1 cellular context compared by ENCODE assay signal in the genomic region with DNA sequence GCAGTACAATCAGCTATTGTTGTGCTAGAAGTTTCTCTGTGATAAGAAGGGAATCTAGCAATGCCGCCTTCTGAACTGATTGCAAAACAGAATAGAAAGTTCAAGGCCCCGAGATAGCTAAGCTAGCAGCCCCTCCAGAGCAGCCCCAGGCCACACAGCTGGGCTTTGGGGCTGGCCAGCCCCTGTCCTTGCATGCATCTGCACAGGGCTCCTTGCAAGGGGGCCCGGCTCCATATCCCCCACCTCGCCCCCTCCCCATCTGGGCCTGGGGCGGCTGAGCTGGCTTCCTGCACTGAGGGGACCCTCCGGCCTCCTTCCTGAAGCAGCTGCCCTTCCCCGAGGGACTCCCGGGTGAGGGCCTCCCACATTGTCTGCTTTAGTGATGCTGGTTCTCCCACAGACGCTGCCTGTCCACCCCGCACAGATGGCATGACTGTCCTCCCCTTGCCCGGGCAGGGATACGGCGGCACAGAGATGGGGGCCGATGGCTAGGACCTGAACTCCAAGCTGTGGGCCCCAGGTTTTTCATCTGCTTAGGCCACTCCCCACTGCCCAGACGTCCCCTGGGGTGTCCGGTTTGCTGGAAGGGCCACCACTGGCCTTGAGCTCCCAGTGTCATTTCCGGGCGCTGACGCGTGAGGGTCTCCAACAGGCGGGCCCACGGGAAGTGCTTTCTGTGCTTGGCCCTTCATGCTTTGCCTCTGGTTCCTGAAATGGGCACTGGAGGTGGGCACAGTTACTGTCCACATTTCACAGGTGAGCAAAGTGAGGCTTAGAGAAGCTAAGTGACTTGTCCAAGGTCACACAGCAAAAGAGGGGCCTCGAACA.
TF ChIP-seq lines count a peak whose summit lies in the region.

No MANE protein-coding gene starts in this region.

TF ChIP-seq in HepG2, 621 proteins besides CTCF, POLR2A, EP300 and RAD21 (continued from another document and continues in another):
- TF ChIP-seq, protein P1, sequence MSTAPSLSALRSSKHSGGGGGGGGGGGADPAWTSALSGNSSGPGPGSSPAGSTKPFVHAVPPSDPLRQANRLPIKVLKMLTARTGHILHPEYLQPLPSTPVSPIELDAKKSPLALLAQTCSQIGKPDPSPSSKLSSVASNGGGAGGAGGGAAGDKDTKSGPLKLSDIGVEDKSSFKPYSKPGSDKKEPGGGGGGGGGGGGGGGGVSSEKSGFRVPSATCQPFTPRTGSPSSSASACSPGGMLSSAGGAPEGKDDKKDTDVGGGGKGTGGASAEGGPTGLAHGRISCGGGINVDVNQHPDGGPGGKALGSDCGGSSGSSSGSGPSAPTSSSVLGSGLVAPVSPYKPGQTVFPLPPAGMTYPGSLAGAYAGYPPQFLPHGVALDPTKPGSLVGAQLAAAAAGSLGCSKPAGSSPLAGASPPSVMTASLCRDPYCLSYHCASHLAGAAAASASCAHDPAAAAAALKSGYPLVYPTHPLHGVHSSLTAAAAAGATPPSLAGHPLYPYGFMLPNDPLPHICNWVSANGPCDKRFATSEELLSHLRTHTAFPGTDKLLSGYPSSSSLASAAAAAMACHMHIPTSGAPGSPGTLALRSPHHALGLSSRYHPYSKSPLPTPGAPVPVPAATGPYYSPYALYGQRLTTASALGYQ (CRISPR knock-in tag; IDR thresholded peaks at IDR 0.05), result peak; percentile 43; the same call in 1 of the 2 replicates
- TF ChIP-seq HMG20B (CRISPR knock-in tag; conservative IDR thresholded peaks at IDR 0.05) (peak; percentile 61; the same call in 1 of the 2 replicates), YEATS4 (CRISPR knock-in tag; IDR thresholded peaks at IDR 0.05; ENCODE audit: borderline replicate concordance) (peak; percentile 38; the same call in 1 of the 2 replicates), HNRNPL (IDR thresholded peaks at IDR 0.05; ENCODE audit: low read depth, low read length) (peak; percentile 93), TRIM24 (CRISPR knock-in tag; IDR thresholded peaks at IDR 0.05) (no peak), ESRRA (CRISPR knock-in tag; IDR thresholded peaks at IDR 0.05; ENCODE audit: low read depth) (0 out of 2 replicates have a peak, but pooled peaks have one; percentile 29), NR2C2 (CRISPR knock-in tag; IDR thresholded peaks at IDR 0.05; ENCODE audit: borderline replicate concordance) (peak; percentile 74), ZNF703 (CRISPR knock-in tag; IDR thresholded peaks at IDR 0.05; ENCODE audit: borderline replicate concordance) (no peak), CENPBD1 (CRISPR knock-in tag; IDR thresholded peaks at IDR 0.05; ENCODE audit: borderline replicate concordance, low read depth) (no peak), SMARCC2 (IDR thresholded peaks at IDR 0.05) (no peak), ZNF263 (CRISPR knock-in tag; IDR thresholded peaks at IDR 0.05) (0 out of 2 replicates have a peak, but pooled peaks have one; percentile 18), ZNF329 (CRISPR knock-in tag; IDR thresholded peaks at IDR 0.05; ENCODE audit: low read depth) (no peak), FOXJ3 (CRISPR knock-in tag; IDR thresholded peaks at IDR 0.05; ENCODE audit: borderline replicate concordance) (no peak; the same call in 1 of the 2 replicates), NFKB2 (CRISPR knock-in tag; IDR thresholded peaks at IDR 0.05; ENCODE audit: borderline replicate concordance) (peak; percentile 45; the same call in 1 of the 2 replicates), E2F2 (CRISPR knock-in tag; IDR thresholded peaks at IDR 0.05; ENCODE audit: borderline replicate concordance) (no peak), SYNCRIP (IDR thresholded peaks at IDR 0.05; ENCODE audit: insufficient read depth, low read depth, low read length) (no peak), KAT7 (CRISPR knock-in tag; IDR thresholded peaks at IDR 0.05; ENCODE audit: borderline replicate concordance) (peak; percentile 54; the same call in 1 of the 2 replicates), ZNF713 (CRISPR knock-in tag; IDR thresholded peaks at IDR 0.05) (no peak), ZMAT3 (CRISPR knock-in tag; conservative IDR thresholded peaks at IDR 0.05) (no peak), ZNF337 (CRISPR knock-in tag; IDR thresholded peaks at IDR 0.05; ENCODE audit: borderline replicate concordance, low read depth) (no peak), STAG1 (CRISPR knock-in tag; IDR thresholded peaks at IDR 0.05) (no peak), PHF8 (CRISPR knock-in tag; IDR thresholded peaks at IDR 0.05) (no peak; the same call in 1 of the 2 replicates), MIXL1 (CRISPR knock-in tag; IDR thresholded peaks at IDR 0.05) (0 out of 2 replicates have a peak, but pooled peaks have one; percentile 43), ZNF720 (CRISPR knock-in tag; IDR thresholded peaks at IDR 0.05) (peak; percentile 25; the same call in 1 of the 2 replicates), GFI1 (CRISPR knock-in tag; IDR thresholded peaks at IDR 0.05; ENCODE audit: borderline replicate concordance) (peak; percentile 70; the same call in 1 of the 2 replicates), NFYC (CRISPR knock-in tag; IDR thresholded peaks at IDR 0.05) (no peak; the same call in 1 of the 2 replicates), RXRA (CRISPR knock-in tag; IDR thresholded peaks at IDR 0.05) (peak; percentile 68), TCF7L2 (IDR thresholded peaks at IDR 0.05; ENCODE audit: low read depth, low read length) (0 out of 2 replicates have a peak, but pooled peaks have one; percentile 16), ZNF44 (CRISPR knock-in tag; IDR thresholded peaks at IDR 0.05) (no peak), IKZF4 (CRISPR knock-in tag; IDR thresholded peaks at IDR 0.05; ENCODE audit: borderline replicate concordance, low read depth, not compliant biosample characterization) (no peak), ZIK1 (CRISPR knock-in tag; IDR thresholded peaks at IDR 0.05; ENCODE audit: borderline replicate concordance, low read depth) (0 out of 2 replicates have a peak, but pooled peaks have one; percentile 63), ZNF20 (CRISPR knock-in tag; IDR thresholded peaks at IDR 0.05) (no peak), ZNF780A (CRISPR knock-in tag; IDR thresholded peaks at IDR 0.05) (no peak), LCORL (IDR thresholded peaks at IDR 0.05) (no peak; the same call in 1 of the 2 replicates), LCORL (CRISPR knock-in tag; IDR thresholded peaks at IDR 0.05) (peak; percentile 86), ZBTB33 (CRISPR knock-in tag; IDR thresholded peaks at IDR 0.05) (no peak), ZNF33A (CRISPR knock-in tag; IDR thresholded peaks at IDR 0.05; ENCODE audit: borderline replicate concordance) (no peak), ZEB1 (IDR thresholded peaks at IDR 0.05; ENCODE audit: insufficient replicate concordance, low read depth) (no peak), MEF2D (CRISPR knock-in tag; IDR thresholded peaks at IDR 0.05) (no peak), MBNL3 (CRISPR knock-in tag; conservative IDR thresholded peaks at IDR 0.05) (no peak), ZNF335 (CRISPR knock-in tag; IDR thresholded peaks at IDR 0.05) (peak; percentile 4; the same call in 1 of the 2 replicates), MNT (IDR thresholded peaks at IDR 0.05) (no peak), ZNF839 (CRISPR knock-in tag; IDR thresholded peaks at IDR 0.05; ENCODE audit: borderline replicate concordance) (peak; percentile 33; the same call in 1 of the 2 replicates), ATRX (CRISPR knock-in tag; IDR thresholded peaks at IDR 0.05; ENCODE audit: borderline replicate concordance) (no peak), SRSF4 (IDR thresholded peaks at IDR 0.05; ENCODE audit: low read depth, low read length, poor library complexity, severe bottlenecking) (no peak), FOXO1 (CRISPR knock-in tag; IDR thresholded peaks at IDR 0.05) (0 out of 2 replicates have a peak, but pooled peaks have one; percentile 11), BHLHE40 (IDR thresholded peaks at IDR 0.05; ENCODE audit: low read length) (no peak), ZNF678 (CRISPR knock-in tag; IDR thresholded peaks at IDR 0.05) (no peak), FOXP1 (IDR thresholded peaks at IDR 0.05) (no peak), FOXP1 (CRISPR knock-in tag; IDR thresholded peaks at IDR 0.05) (peak; percentile 23; the same call in 1 of the 2 replicates)
- TF ChIP-seq, protein P2, sequence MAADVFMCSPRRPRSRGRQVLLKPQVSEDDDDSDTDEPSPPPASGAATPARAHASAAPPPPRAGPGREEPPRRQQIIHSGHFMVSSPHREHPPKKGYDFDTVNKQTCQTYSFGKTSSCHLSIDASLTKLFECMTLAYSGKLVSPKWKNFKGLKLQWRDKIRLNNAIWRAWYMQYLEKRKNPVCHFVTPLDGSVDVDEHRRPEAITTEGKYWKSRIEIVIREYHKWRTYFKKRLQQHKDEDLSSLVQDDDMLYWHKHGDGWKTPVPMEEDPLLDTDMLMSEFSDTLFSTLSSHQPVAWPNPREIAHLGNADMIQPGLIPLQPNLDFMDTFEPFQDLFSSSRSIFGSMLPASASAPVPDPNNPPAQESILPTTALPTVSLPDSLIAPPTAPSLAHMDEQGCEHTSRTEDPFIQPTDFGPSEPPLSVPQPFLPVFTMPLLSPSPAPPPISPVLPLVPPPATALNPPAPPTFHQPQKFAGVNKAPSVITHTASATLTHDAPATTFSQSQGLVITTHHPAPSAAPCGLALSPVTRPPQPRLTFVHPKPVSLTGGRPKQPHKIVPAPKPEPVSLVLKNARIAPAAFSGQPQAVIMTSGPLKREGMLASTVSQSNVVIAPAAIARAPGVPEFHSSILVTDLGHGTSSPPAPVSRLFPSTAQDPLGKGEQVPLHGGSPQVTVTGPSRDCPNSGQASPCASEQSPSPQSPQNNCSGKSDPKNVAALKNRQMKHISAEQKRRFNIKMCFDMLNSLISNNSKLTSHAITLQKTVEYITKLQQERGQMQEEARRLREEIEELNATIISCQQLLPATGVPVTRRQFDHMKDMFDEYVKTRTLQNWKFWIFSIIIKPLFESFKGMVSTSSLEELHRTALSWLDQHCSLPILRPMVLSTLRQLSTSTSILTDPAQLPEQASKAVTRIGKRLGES (CRISPR knock-in tag; IDR thresholded peaks at IDR 0.05; ENCODE audit: borderline replicate concordance), result no peak
- TF ChIP-seq, protein P3, sequence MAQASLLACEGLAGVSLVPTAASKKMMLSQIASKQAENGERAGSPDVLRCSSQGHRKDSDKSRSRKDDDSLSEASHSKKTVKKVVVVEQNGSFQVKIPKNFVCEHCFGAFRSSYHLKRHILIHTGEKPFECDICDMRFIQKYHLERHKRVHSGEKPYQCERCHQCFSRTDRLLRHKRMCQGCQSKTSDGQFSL (CRISPR knock-in tag; IDR thresholded peaks at IDR 0.05), result peak; percentile 97; the same call in 1 of the 2 replicates
- TF ChIP-seq, protein P4, sequence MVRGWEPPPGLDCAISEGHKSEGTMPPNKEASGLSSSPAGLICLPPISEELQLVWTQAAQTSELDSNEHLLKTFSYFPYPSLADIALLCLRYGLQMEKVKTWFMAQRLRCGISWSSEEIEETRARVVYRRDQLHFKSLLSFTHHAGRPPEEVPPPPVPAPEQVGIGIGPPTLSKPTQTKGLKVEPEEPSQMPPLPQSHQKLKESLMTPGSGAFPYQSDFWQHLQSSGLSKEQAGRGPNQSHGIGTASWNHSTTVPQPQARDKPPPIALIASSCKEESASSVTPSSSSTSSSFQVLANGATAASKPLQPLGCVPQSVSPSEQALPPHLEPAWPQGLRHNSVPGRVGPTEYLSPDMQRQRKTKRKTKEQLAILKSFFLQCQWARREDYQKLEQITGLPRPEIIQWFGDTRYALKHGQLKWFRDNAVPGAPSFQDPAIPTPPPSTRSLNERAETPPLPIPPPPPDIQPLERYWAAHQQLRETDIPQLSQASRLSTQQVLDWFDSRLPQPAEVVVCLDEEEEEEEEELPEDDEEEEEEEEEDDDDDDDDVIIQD (CRISPR knock-in tag; IDR thresholded peaks at IDR 0.05; ENCODE audit: low read depth), result peak; percentile 7; the same call in 1 of the 2 replicates
